ENCODE assay signal across 18 cellular contexts in the genomic region with DNA sequence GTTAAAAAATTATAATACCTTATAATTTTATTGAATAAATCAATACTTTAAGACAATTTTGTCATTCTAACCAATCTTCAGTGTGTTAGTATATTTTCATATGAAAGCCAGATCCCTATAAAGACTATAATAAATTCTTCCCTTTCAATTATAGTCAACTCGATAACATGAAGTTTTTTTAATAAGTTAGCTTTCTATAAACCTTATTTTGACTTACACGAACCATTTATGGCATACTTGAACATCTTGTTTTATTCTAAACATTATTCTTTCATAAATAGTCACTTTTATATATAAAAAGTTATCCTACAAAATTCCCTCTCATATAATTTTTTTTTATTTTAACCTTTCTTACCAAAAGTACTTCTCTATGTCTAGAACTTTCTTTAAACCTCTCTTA.
"Had no signal": no experiment of that assay in that cellular context is flagged by ENCODE, and none has a peak within 500 bp of the region (broad histone marks: within the 10 kb centered on the region; RNA-seq: fewer than 3 reads in every experiment).

No MANE protein-coding gene starts in this region.

- DNase-seq: dorsolateral prefrontal cortex; effector CD4-positive, alpha-beta T cell; gastrocnemius medialis; head of caudate nucleus; left ventricle myocardium superior; lower lobe of right lung; natural killer cell; occipital lobe; ovary; posterior cingulate gyrus; psoas muscle; right cardiac atrium; spleen; stimulated activated naive B cell treated with anti-CD40 and anti-IgM and Interleukin-4, amounts not matched to agents 10 μg/mL and 1 μg/mL and 100 μg/mL, for 72 hours; upper lobe of left lung had no signal

- H3K4me3 ChIP-seq: dorsolateral prefrontal cortex, gastrocnemius medialis, lower lobe of right lung, ovary, psoas muscle, skin epidermis, spleen, thoracic aorta, tibial nerve, upper lobe of left lung had no signal
